25 cellular contexts compared by ENCODE assay signal in genomic region chr6:141017941-141018340, GRCh38.
"Had no signal": no experiment of that assay in that cellular context is flagged by ENCODE, and none has a peak within 500 bp of the region (broad histone marks: within the 10 kb centered on the region; RNA-seq: fewer than 3 reads in every experiment).

No MANE protein-coding gene starts in this region.

- FAIRE-seq: small intestine, urothelium cell line had no signal

- ATAC-seq: natural killer cell treated with Interleukin-12 subunit alpha and Interleukin-12 subunit beta and Interleukin-15 and Interleukin-18, amount 100 ng/mL, for 72 hours; psoas muscle; right cardiac atrium; right lobe of liver; stimulated activated naive B cell treated with anti-CD40 and anti-IgM and Interleukin-4, amounts not matched to agents 10 μg/mL and 1 μg/mL and 100 μg/mL, for 72 hours had no signal

- DNase-seq: nephron progenitor cell; nucleus accumbens; posterior cingulate gyrus; psoas muscle; right cardiac atrium; right lobe of liver; sigmoid colon; small intestine; stimulated activated CD4-positive, alpha-beta T cell treated with anti-CD3 and anti-CD28 coated beads, Interleukin-15, amount 100 ng/mL, for 24 hours; stimulated activated CD4-positive, alpha-beta T cell treated with anti-CD3 and anti-CD28 coated beads, Interleukin-2, amount 100 ng/mL, for 24 hours; stimulated activated CD4-positive, alpha-beta T cell treated with anti-CD3 and anti-CD28 coated beads, Interleukin-2, amount 100 ng/mL, for 48 hours; stimulated activated CD4-positive, alpha-beta T cell treated with anti-CD3 and anti-CD28 coated beads, Interleukin-4, amount 100 ng/mL, for 24 hours; stimulated activated naive B cell treated with anti-CD40 and anti-IgM and Interleukin-4, amounts not matched to agents 10 μg/mL and 1 μg/mL and 100 μg/mL, for 72 hours; stimulated activated naive CD4-positive, alpha-beta T cell treated with Interleukin-2 at 50 U/mL for 16 hours; stomach; trophoblast cell; upper lobe of left lung had no signal

- H3K79me2 ChIP-seq: parathyroid adenoma had no signal

- H3K36me3 ChIP-seq: neutrophil, right lobe of liver, sigmoid colon, stomach, thoracic aorta, thyroid gland, tibial nerve, upper lobe of left lung, vagina had no signal

- H3K4me1 ChIP-seq: parathyroid adenoma, psoas muscle, right lobe of liver, sigmoid colon, stomach, thyroid gland, tibial nerve, upper lobe of left lung, vagina had no signal

- H3K27me3 ChIP-seq: neutrophil, right lobe of liver, sigmoid colon, stomach, thyroid gland, tibial nerve, upper lobe of left lung, vagina had no signal

- H3K27ac ChIP-seq: neutrophil, parathyroid adenoma, psoas muscle, right lobe of liver, sigmoid colon, stomach, thoracic aorta, thyroid gland, tibial nerve, upper lobe of left lung, vagina had no signal

- H3K9me3 ChIP-seq: neutrophil, psoas muscle, right lobe of liver, sigmoid colon, stomach, thoracic aorta, thyroid gland, tibial nerve, upper lobe of left lung, vagina had no signal

- H3K4me3 ChIP-seq: psoas muscle, right lobe of liver, sigmoid colon, stomach, thoracic aorta, thyroid gland, tibial nerve, upper lobe of left lung, vagina had no signal

- H3K9ac ChIP-seq: parathyroid adenoma had no signal
